Comparison of ENCODE assay signal across 1 cellular context in genomic region chr18:11733031-11733430, GRCh38.
TF ChIP-seq lines count a peak whose summit lies in the region.

No MANE protein-coding gene starts in this region.

TF ChIP-seq in GM23338, 12 proteins besides CTCF, POLR2A, EP300 and RAD21 (continued from another document):
- TF ChIP-seq ZNF462 (CRISPR knock-in tag; IDR thresholded peaks at IDR 0.05): no peak
- TF ChIP-seq JUNB (IDR thresholded peaks at IDR 0.05; ENCODE audit: unreplicated experiment): no peak
- TF ChIP-seq EZH2 (IDR thresholded peaks at IDR 0.05; ENCODE audit: low read depth, unreplicated experiment): no peak
- TF ChIP-seq EZH2phosphoT487 (IDR thresholded peaks at IDR 0.05; ENCODE audit: unreplicated experiment): no peak
- TF ChIP-seq STAT1 (IDR thresholded peaks at IDR 0.05; ENCODE audit: unreplicated experiment): no peak
- no peak for TF ChIP-seq NANOG (IDR thresholded peaks at IDR 0.05; ENCODE audit: borderline replicate concordance)
- TF ChIP-seq REST (IDR thresholded peaks at IDR 0.05; ENCODE audit: unreplicated experiment): no peak
